36 cellular contexts compared by ENCODE assay signal in genomic region chr1:160973491-160973890, GRCh38. TPM values are rescaled to one million over a fixed set of nuclear protein-coding genes. Genes with fewer than 3 reads are reported as not detected.
"Had no signal": no experiment of that assay in that cellular context is flagged by ENCODE, and none has a peak within 500 bp of the region (broad histone marks: within the 10 kb centered on the region; RNA-seq: fewer than 3 reads in every experiment).

No MANE protein-coding gene starts in this region.

- H3K36me3 Mint-ChIP-seq: immature natural killer cell; naive B cell; natural killer cell; neural progenitor cell; stimulated activated memory B cell treated with anti-CD40 and anti-IgM and Interleukin-4, amounts not matched to agents 10 μg/mL and 1 μg/mL and 100 μg/mL, for 72 hours; type B pancreatic cell had no signal

- ATAC-seq: left colon; left lung; lower lobe of right lung; natural killer cell; stimulated activated memory B cell treated with anti-CD40 and anti-IgM and Interleukin-4, amounts not matched to agents 10 μg/mL and 1 μg/mL and 100 μg/mL, for 72 hours; stimulated activated naive CD8-positive, alpha-beta T cell treated with anti-CD3 and anti-CD28 coated beads, Interleukin-15, amount 100 ng/mL, for 72 hours had no signal

- H3K27ac Mint-ChIP-seq: immature natural killer cell; natural killer cell; nephron progenitor cell; stimulated activated memory B cell treated with anti-CD40 and anti-IgM and Interleukin-4, amounts not matched to agents 10 μg/mL and 1 μg/mL and 100 μg/mL, for 72 hours; stimulated activated naive CD8-positive, alpha-beta T cell treated with anti-CD3 and anti-CD28 coated beads, Interleukin-15, amount 100 ng/mL, for 72 hours; type B pancreatic cell had no signal

- H3K27me3 Mint-ChIP-seq: stimulated activated memory B cell treated with anti-CD40 and anti-IgM and Interleukin-4, amounts not matched to agents 10 μg/mL and 1 μg/mL and 100 μg/mL, for 72 hours had no signal

- H3K79me2 ChIP-seq: parathyroid adenoma had no signal

- H3K4me3 ChIP-seq: left lung, lower lobe of right lung, neural progenitor cell, right atrium auricular region, right lobe of liver, smooth muscle cell, tibial nerve, uterus had no signal

- H3K27me3 ChIP-seq: neural progenitor cell, neutrophil, right atrium auricular region, right lobe of liver, uterus had no signal

- H3K9me3 ChIP-seq: left lung, lower lobe of right lung, neutrophil, right atrium auricular region, right lobe of liver, tibial nerve, uterus had no signal

- H3K4me1 ChIP-seq: left lung, lower lobe of right lung, parathyroid adenoma, right atrium auricular region, right lobe of liver, tibial nerve, uterus had no signal

- H3K4me1 Mint-ChIP-seq: immature natural killer cell, natural killer cell, nephron progenitor cell had no signal

- H2AFZ ChIP-seq: neural progenitor cell, parathyroid adenoma had no signal

- H3K4me3 Mint-ChIP-seq: immature natural killer cell; natural killer cell; nephron progenitor cell; neural progenitor cell; stimulated activated memory B cell treated with anti-CD40 and anti-IgM and Interleukin-4, amounts not matched to agents 10 μg/mL and 1 μg/mL and 100 μg/mL, for 72 hours; stimulated activated naive CD8-positive, alpha-beta T cell treated with anti-CD3 and anti-CD28 coated beads, Interleukin-15, amount 100 ng/mL, for 72 hours; type B pancreatic cell had no signal

- H3K9me3 Mint-ChIP-seq: immature natural killer cell; naive B cell; natural killer cell; nephron progenitor cell; neural progenitor cell; stimulated activated memory B cell treated with anti-CD40 and anti-IgM and Interleukin-4, amounts not matched to agents 10 μg/mL and 1 μg/mL and 100 μg/mL, for 72 hours; stimulated activated naive CD8-positive, alpha-beta T cell treated with anti-CD3 and anti-CD28 coated beads, Interleukin-15, amount 100 ng/mL, for 72 hours; type B pancreatic cell had no signal

- H3K9ac ChIP-seq: neural progenitor cell, parathyroid adenoma had no signal

- DNase-seq: hypothalamus; immature natural killer cell; kidney; left colon; left lung; lower lobe of right lung; mammary epithelial cell; mesenchymal stem cell; naive B cell; natural killer cell; nephron progenitor cell; occipital lobe; right lobe of liver; stimulated activated CD4-positive, alpha-beta T cell treated with anti-CD3 and anti-CD28 coated beads, Interleukin-1b, Interleukin-23, amount 100 ng/mL, for 48 hours; stimulated activated CD4-positive, alpha-beta T cell treated with anti-CD3 and anti-CD28 coated beads, Interleukin-2, amount 100 ng/mL, for 48 hours; stimulated activated CD4-positive, alpha-beta T cell treated with anti-CD3 and anti-CD28 coated beads, Interleukin-4, amount 100 ng/mL, for 4 hours; stimulated activated CD8-positive, alpha-beta memory T cell treated with anti-CD3 and anti-CD28 coated beads, Interleukin-4, amount 100 ng/mL, for 48 hours; stimulated activated naive CD4-positive, alpha-beta T cell treated with Interleukin-2 at 50 U/mL for 16 hours; stimulated activated naive CD8-positive, alpha-beta T cell treated with anti-CD3 and anti-CD28 coated beads, Interleukin-15, amount 100 ng/mL, for 72 hours; substantia nigra; uterus had no signal

- H3K27ac ChIP-seq: left lung, lower lobe of right lung, neural progenitor cell, neutrophil, parathyroid adenoma, right atrium auricular region, right lobe of liver, tibial nerve, uterus had no signal

- H3K4me2 ChIP-seq: neural progenitor cell, smooth muscle cell had no signal

- H3K36me3 ChIP-seq: left lung, lower lobe of right lung, neural progenitor cell, neutrophil, right atrium auricular region, right lobe of liver, tibial nerve, uterus had no signal

RNA-seq across cellular contexts. Expression of gene ITLN2, which starts 18.9 kb away (rescaled TPM):
- total RNA-seq: kidney, left colon, natural killer cell, occipital lobe, osteocyte, posterior vena cava, pulmonary artery endothelial cell, renal cortical epithelial cell, skeletal muscle tissue, smooth muscle cell, temporal lobe, tibial nerve, ureter, uterus had no signal
- polyA plus RNA-seq: immature natural killer cell, smooth muscle cell had no signal
